In genomic region chr11:133149698-133150097, GRCh38 we compare ENCODE assay signal across 1 cellular context.
TF ChIP-seq lines count a peak whose summit lies in the region.

No MANE protein-coding gene starts in this region.

TF ChIP-seq in WTC11, 78 proteins besides CTCF, POLR2A, EP300 and RAD21 (continued from another document):
- TF ChIP-seq PRDM15 (CRISPR knock-in tag; IDR thresholded peaks at IDR 0.05): no peak
TF ChIP-seq in WTC11: peak in this region for 0.
